20 cellular contexts compared by ENCODE assay signal in the genomic region with DNA sequence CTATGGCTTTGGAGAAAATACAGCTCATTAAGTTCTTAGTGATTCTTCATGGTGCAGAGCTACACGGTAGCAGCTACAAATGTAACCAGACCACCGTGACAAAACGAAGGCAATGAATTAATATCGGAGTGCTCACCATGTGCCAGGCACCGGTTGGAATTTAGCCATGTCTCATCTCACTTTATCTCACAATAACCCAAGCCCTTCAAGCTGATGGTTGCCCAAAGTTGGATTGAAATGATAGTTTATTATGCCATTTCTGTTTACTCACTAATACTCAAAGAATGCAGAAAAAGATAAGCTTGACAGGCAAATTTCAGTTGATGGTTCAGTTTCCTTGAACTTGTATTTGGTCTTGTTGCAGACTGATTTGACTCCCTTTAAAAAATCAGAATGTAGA.
A peak's percentile ranks its signal among the peaks of the same experiment; 100 is the strongest.
DNase-seq lines count a peak whose midpoint lies in the region; ATAC-seq and TF ChIP-seq lines count a peak whose summit lies in the region.
"Had no signal": no experiment of that assay in that cellular context is flagged by ENCODE, and none has a peak within 500 bp of the region (broad histone marks: within the 10 kb centered on the region; RNA-seq: fewer than 3 reads in every experiment).

No MANE protein-coding gene starts in this region.

- H3K27ac Mint-ChIP-seq in GM23338, result no peak overlapping the region
- H3K27ac Mint-ChIP-seq in mesothelial cell of epicardium, result peak overlapping the region; percentile 68
- H3K27ac Mint-ChIP-seq: CD8-positive, alpha-beta T cell had no signal

- no peaks in the 10 kb centered on the region for H3F3A ChIP-seq in GM23338 (replicated peaks; ENCODE audit: low read depth)

- H4K20me1 ChIP-seq in GM23338 (replicated peaks; ENCODE audit: insufficient read depth), result no peaks in the 10 kb centered on the region
- H4K20me1 ChIP-seq: BLaER1 had no signal

- H3K36me3 ChIP-seq in GM23338 (ENCODE audit: insufficient read depth), result no peaks in the 10 kb centered on the region
- H3K36me3 ChIP-seq: BLaER1 had no signal

- H3K79me2 ChIP-seq in GM23338 (replicated peaks; ENCODE audit: insufficient read depth), result no peaks in the 10 kb centered on the region

- no peak overlapping the region for H3K4me3 ChIP-seq in GM23338
- H3K4me3 ChIP-seq: BLaER1, GM12878, GM23248 had no signal

- H3K36me3 Mint-ChIP-seq in GM23338 (ENCODE audit: low read depth) (no peaks in the 10 kb centered on the region; the same call in 2 of the 3 replicates), mesothelial cell of epicardium (peaks cover 3% of the 10 kb centered on the region)
- H3K36me3 Mint-ChIP-seq: CD14-positive monocyte; CD8-positive, alpha-beta T cell had no signal

- H3K27me3 ChIP-seq in GM23338 (ENCODE audit: insufficient read depth), result no peaks in the 10 kb centered on the region
- H3K27me3 ChIP-seq: BLaER1 had no signal

- no peak overlapping the region for H2AFZ ChIP-seq in GM23338
- H2AFZ ChIP-seq: GM23248 had no signal

- ATAC-seq in GM23338 (no peak), omental fat pad (ENCODE audit: low FRiP score) (peak; percentile 53), GM21619 (IDR thresholded peaks at IDR 0.05; ENCODE audit: unreplicated experiment) (no peak)
- ATAC-seq: CD8-positive, alpha-beta T cell; GM12878; HCT116 had no signal

- H3K4me1 Mint-ChIP-seq in GM23338, result peaks cover 3% of the 10 kb centered on the region; the same call in 1 of the 3 replicates
- H3K4me1 Mint-ChIP-seq in mesothelial cell of epicardium, result peaks cover 17% of the 10 kb centered on the region

- H3K9me2 ChIP-seq in GM23338 (ENCODE audit: insufficient read depth), result no peaks in the 10 kb centered on the region; the same call in 1 of the 2 replicates

- H3K27me3 Mint-ChIP-seq in GM23338 (ENCODE audit: insufficient read depth, low read depth, poor library complexity) (no peaks in the 10 kb centered on the region), mesothelial cell of epicardium (ENCODE audit: low read depth) (no peaks in the 10 kb centered on the region)

- no peak for DNase-seq in GM23338 (ENCODE audit: low spot score)
- DNase-seq in amniotic epithelial cell (ENCODE audit: low read depth), result peak; percentile 84
- no peak for DNase-seq in mesothelial cell of epicardium (ENCODE audit: low spot score in 2 of 2, unreplicated experiment in 2 of 2)
- DNase-seq in omental fat pad (ENCODE audit: low spot score), result no peak
- no peak for DNase-seq in SHP77 (lab: John Stamatoyannopoulos, UW)
- no peak for DNase-seq in activated CD8-positive, alpha-beta memory T cell treated with anti-CD3 and anti-CD28 coated beads, Interleukin-2, amount 50 U/mL, for 4 hours
- DNase-seq in NCI-H446 (lab: John Stamatoyannopoulos, UW), result no peak
- DNase-seq: 8988T; Calu3; CD8-positive, alpha-beta T cell; DMS 273 treated with DMSO at 0.1 percent for 48 hours; DMS53; DND-41; EL; GM23248 had no signal

- H3K27ac ChIP-seq in GM23338 (ENCODE audit: low read depth), result peak overlapping the region; percentile 32; the same call in 1 of the 2 replicates
- H3K27ac ChIP-seq: BLaER1, GM23248 had no signal

- TF ChIP-seq CTCF in GM23338 (conservative IDR thresholded peaks at IDR 0.05; ENCODE audit: low read depth in 2 of 2) (no peak), mesothelial cell of epicardium (IDR thresholded peaks at IDR 0.05; ENCODE audit: unreplicated experiment) (no peak), omental fat pad (IDR thresholded peaks at IDR 0.05) (no peak)

- H3K4me3 Mint-ChIP-seq in GM23338 (no peak overlapping the region), mesothelial cell of epicardium (no peak overlapping the region)
- H3K4me3 Mint-ChIP-seq: CD8-positive, alpha-beta T cell had no signal

- H3K9me3 Mint-ChIP-seq in GM23338 (peaks cover 2% of the 10 kb centered on the region; the same call in 1 of the 3 replicates), mesothelial cell of epicardium (peaks cover 3% of the 10 kb centered on the region)

- H3K4me2 ChIP-seq in GM23338, result no peak overlapping the region
- H3K4me2 ChIP-seq: BLaER1 had no signal

- H3K4me1 ChIP-seq in GM23338 (ENCODE audit: insufficient read depth), result no peaks in the 10 kb centered on the region
- H3K4me1 ChIP-seq: BLaER1 had no signal

TF ChIP-seq in GM23338, 12 proteins besides CTCF, POLR2A, EP300 and RAD21 (continues in another document):
- TF ChIP-seq JUNB (IDR thresholded peaks at IDR 0.05; ENCODE audit: unreplicated experiment) (no peak), ZNF114 (CRISPR knock-in tag; IDR thresholded peaks at IDR 0.05) (no peak), CREB1 (CRISPR knock-in tag; IDR thresholded peaks at IDR 0.05; ENCODE audit: low read depth) (no peak), NANOG (IDR thresholded peaks at IDR 0.05; ENCODE audit: borderline replicate concordance) (no peak), POLR2AphosphoS5 (IDR thresholded peaks at IDR 0.05; ENCODE audit: low read depth) (no peak)
- TF ChIP-seq, protein P1, sequence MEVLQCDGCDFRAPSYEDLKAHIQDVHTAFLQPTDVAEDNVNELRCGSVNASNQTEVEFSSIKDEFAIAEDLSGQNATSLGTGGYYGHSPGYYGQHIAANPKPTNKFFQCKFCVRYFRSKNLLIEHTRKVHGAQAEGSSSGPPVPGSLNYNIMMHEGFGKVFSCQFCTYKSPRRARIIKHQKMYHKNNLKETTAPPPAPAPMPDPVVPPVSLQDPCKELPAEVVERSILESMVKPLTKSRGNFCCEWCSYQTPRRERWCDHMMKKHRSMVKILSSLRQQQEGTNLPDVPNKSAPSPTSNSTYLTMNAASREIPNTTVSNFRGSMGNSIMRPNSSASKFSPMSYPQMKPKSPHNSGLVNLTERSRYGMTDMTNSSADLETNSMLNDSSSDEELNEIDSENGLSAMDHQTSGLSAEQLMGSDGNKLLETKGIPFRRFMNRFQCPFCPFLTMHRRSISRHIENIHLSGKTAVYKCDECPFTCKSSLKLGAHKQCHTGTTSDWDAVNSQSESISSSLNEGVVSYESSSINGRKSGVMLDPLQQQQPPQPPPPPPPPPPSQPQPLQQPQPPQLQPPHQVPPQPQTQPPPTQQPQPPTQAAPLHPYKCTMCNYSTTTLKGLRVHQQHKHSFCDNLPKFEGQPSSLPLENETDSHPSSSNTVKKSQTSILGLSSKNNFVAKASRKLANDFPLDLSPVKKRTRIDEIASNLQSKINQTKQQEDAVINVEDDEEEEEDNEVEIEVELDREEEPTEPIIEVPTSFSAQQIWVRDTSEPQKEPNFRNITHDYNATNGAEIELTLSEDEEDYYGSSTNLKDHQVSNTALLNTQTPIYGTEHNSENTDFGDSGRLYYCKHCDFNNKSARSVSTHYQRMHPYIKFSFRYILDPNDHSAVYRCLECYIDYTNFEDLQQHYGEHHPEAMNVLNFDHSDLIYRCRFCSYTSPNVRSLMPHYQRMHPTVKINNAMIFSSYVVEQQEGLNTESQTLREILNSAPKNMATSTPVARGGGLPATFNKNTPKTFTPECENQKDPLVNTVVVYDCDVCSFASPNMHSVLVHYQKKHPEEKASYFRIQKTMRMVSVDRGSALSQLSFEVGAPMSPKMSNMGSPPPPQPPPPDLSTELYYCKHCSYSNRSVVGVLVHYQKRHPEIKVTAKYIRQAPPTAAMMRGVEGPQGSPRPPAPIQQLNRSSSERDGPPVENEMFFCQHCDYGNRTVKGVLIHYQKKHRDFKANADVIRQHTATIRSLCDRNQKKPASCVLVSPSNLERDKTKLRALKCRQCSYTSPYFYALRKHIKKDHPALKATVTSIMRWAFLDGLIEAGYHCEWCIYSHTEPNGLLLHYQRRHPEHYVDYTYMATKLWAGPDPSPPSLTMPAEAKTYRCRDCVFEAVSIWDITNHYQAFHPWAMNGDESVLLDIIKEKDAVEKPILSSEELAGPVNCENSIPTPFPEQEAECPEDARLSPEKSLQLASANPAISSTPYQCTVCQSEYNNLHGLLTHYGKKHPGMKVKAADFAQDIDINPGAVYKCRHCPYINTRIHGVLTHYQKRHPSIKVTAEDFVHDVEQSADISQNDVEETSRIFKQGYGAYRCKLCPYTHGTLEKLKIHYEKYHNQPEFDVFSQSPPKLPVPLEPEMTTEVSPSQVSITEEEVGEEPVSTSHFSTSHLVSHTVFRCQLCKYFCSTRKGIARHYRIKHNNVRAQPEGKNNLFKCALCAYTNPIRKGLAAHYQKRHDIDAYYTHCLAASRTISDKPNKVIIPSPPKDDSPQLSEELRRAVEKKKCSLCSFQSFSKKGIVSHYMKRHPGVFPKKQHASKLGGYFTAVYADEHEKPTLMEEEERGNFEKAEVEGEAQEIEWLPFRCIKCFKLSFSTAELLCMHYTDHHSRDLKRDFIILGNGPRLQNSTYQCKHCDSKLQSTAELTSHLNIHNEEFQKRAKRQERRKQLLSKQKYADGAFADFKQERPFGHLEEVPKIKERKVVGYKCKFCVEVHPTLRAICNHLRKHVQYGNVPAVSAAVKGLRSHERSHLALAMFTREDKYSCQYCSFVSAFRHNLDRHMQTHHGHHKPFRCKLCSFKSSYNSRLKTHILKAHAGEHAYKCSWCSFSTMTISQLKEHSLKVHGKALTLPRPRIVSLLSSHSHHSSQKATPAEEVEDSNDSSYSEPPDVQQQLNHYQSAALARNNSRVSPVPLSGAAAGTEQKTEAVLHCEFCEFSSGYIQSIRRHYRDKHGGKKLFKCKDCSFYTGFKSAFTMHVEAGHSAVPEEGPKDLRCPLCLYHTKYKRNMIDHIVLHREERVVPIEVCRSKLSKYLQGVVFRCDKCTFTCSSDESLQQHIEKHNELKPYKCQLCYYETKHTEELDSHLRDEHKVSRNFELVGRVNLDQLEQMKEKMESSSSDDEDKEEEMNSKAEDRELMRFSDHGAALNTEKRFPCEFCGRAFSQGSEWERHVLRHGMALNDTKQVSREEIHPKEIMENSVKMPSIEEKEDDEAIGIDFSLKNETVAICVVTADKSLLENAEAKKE (CRISPR knock-in tag; IDR thresholded peaks at IDR 0.05), result no peak
